In the genomic region with DNA sequence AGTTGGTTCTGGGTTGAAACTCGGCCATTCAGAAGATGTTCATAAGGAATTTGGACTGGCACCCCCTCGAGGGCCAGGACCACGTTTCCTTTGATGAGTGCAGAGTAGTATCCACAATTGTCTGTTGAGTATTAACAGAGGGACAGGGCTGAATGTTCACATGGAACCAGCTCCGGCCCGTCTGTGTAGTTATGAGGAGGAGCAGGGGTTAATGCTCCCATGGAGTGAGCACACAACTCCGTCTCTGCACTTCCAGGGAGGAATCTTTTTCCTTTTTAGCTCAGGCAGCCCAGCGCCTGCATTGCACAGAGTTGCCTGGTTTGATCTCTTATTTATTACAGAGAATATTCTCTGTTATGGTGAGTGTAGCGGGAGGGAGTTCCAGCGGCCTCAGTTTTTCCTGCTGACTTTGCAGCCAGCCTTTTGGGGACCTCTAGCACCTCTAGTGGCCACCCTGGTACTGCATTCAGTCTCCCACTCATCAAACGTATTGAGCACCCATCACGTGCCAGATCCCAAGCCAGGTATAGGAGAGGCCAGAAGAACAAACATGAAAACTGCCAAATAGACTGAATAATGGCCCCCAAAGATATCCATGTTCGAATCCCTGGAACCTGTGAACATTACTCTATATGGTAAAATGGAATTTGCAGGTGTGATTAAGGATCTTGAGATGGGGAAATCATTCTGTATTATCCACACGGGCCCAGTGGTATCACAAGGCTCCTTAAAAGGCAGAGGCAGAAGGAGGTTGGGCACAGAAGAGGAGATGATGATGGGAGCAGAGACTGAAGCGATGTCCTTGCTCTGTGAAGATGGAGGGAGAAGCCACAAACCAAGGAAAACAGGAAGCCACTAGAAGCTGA, we compare ENCODE assay signal across 8 cellular contexts.
DNase-seq lines count a peak whose midpoint lies in the region; ATAC-seq lines count a peak whose summit lies in the region.

No MANE protein-coding gene starts in this region.

- H3K27me3 Mint-ChIP-seq in memory B cell, result peaks cover 39% of the 10 kb centered on the region

- no peak overlapping the region for H3K27ac Mint-ChIP-seq in memory B cell

- no peaks in the 10 kb centered on the region for H3K36me3 Mint-ChIP-seq in memory B cell

- H3K9me3 Mint-ChIP-seq in memory B cell, result no peaks in the 10 kb centered on the region

- H3K4me3 Mint-ChIP-seq in memory B cell, result no peak overlapping the region

- no peaks in the 10 kb centered on the region for H3K4me1 Mint-ChIP-seq in memory B cell

- DNase-seq in 8988T (peak; percentile 31), GM19238 (ENCODE audit: insufficient read length, low spot score) (peak; percentile 32), NCI-H345 treated with DMSO at 0.1 percent for 48 hours (lab: John Stamatoyannopoulos, UW; ENCODE audit: unreplicated experiment) (peak; percentile 23), memory B cell (ENCODE audit: low spot score in 2 of 2) (peak; percentile 37 to 55)
- DNase-seq in activated CD4-positive, alpha-beta T cell treated with anti-CD3 and anti-CD28 coated beads, Interleukin-2, amount 50 U/mL, for 48 hours, result peak; percentile 78 to 81
- DNase-seq in effector CD4-positive, alpha-beta T cell, result peak; percentile 39
- DNase-seq in stimulated activated CD8-positive, alpha-beta memory T cell treated with anti-CD3 and anti-CD28 coated beads, Interleukin-2, amount 100 ng/mL, for 1 hour (ENCODE audit: low read depth in 2 of 2), result peak; percentile 13 to 15

- ATAC-seq in memory B cell (ENCODE audit: low read depth) (peak; percentile 63), HG02763 (IDR thresholded peaks at IDR 0.05; ENCODE audit: unreplicated experiment) (no peak)

Comparison
In these comparisons a context has a peak if more than half of its experiments do, and no peak if none do; other contexts are left out.
1. DNase-seq: peak in every context shown above with its lines; median percentile 80 in activated CD4-positive, alpha-beta T cell treated with anti-CD3 and anti-CD28 coated beads, Interleukin-2, amount 50 U/mL, for 48 hours; 46 in memory B cell; 39 in effector CD4-positive, alpha-beta T cell; 32 in GM19238; 31 in 8988T; 23 in NCI-H345 treated with DMSO at 0.1 percent for 48 hours; 14 in stimulated activated CD8-positive, alpha-beta memory T cell treated with anti-CD3 and anti-CD28 coated beads, Interleukin-2, amount 100 ng/mL, for 1 hour.